Comparison of ENCODE assay signal across 8 cellular contexts in the genomic region with DNA sequence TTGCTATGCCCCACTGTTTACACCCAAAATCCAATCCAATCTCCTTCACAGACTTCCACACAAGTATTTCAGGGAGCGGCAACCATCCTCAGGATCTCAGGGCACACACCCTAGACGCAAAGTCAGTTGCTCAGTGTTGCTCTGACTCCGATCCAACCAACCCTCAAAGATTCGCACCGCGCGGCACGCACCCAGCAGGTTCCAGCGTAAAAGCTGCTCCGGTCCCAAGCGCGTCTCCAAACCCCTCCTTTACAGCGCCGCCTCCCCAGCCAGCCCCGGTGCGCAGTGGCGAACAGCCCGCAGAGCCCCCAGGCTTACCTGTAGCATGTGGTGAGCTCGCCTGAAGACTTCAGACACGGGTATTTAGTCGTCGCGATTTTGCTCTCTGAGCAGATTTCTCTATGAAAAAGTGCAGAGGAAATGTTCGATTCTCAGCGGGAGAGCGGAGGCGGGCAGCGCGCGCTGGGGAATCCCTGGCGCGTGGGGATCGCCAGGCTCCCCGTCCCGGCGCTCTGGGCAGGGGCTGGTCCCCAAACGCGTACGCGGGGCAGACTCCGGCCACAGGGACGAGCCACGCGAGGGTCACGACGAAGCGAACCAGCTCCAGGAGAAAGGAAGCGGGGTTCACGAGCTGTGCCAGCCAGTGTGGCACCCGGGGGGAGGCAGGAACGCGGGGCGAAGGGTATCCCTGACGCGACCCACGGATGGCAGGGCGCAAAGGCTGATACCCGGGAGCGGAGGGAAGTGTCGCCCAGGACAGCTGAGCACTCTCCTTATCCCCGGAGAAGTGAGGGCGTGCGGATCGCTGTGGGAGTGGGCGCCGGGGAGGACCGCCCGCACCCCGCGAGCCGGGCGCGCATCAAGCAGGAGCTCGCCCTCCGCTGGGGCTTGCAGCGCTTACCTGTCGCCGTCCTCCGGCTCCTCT. TPM values are rescaled to one million over a fixed set of nuclear protein-coding genes. Genes with fewer than 3 reads are reported as not detected.
A peak's percentile ranks its signal among the peaks of the same experiment; 100 is the strongest.
DNase-seq lines count a peak whose midpoint lies in the region; ATAC-seq and TF ChIP-seq lines count a peak whose summit lies in the region.

No MANE protein-coding gene starts in this region.

- peaks cover 0 to 6% of the 10 kb centered on the region in 2 donors for H3K4me1 ChIP-seq in lung (ENCODE audit: control insufficient read depth in 2 of 2, insufficient read depth in 2 of 2, low read length in 2 of 2)
- no peaks in the 10 kb centered on the region for H3K4me1 ChIP-seq in CD8-positive, alpha-beta memory T cell (ENCODE audit: insufficient read depth, low read length)

- H3K4me3 Mint-ChIP-seq in CD8-positive, alpha-beta memory T cell = peak overlapping the region in 1 of 7 donors; percentile 12
- no peak overlapping the region for H3K4me3 Mint-ChIP-seq in activated naive CD4-positive, alpha-beta T cell treated with anti-CD3 and anti-CD28 coated beads, Interleukin-2, amount 10 ng/mL, durations not matched to agents 7 days and 5 days

- CTCF ChIA-PET in CD8-positive, alpha-beta memory T cell (lab: Charles Lee) = no interaction called here
- CTCF ChIA-PET in activated naive CD4-positive, alpha-beta T cell treated with anti-CD3 and anti-CD28 coated beads, Interleukin-2, amount 10 ng/mL, durations not matched to agents 7 days and 5 days (lab: Charles Lee) = interaction anchor here (0.6 to 1.7 kb wide), 8 partner anchors 15 to 294 kb away, joined by 3 to 22 read pairs (median 3); no protein-coding TSS in a partner anchor

- POLR2A ChIA-PET in CD8-positive, alpha-beta memory T cell (lab: Charles Lee) = no interaction called here

- no peaks in the 10 kb centered on the region for H3K36me3 Mint-ChIP-seq in CD8-positive, alpha-beta memory T cell
- no peaks in the 10 kb centered on the region for H3K36me3 Mint-ChIP-seq in activated naive CD4-positive, alpha-beta T cell treated with anti-CD3 and anti-CD28 coated beads, Interleukin-2, amount 10 ng/mL, durations not matched to agents 7 days and 5 days

- H3K27me3 Mint-ChIP-seq in CD8-positive, alpha-beta memory T cell = peaks cover 39 to 54% of the 10 kb centered on the region in 2 donors
- H3K27me3 Mint-ChIP-seq in activated naive CD4-positive, alpha-beta T cell treated with anti-CD3 and anti-CD28 coated beads, Interleukin-2, amount 10 ng/mL, durations not matched to agents 7 days and 5 days = peaks cover 52% of the 10 kb centered on the region

- 1 to 3% methylated on average over 67 to 79 of the region's 79 CpGs for WGBS in lung, 2 donors

- peaks cover 0 to 2% of the 10 kb centered on the region in 2 donors for H3K9me3 ChIP-seq in lung (ENCODE audit: control insufficient read depth in 2 of 2, insufficient read depth in 1 of 2, low read length in 1 of 2)
- no peaks in the 10 kb centered on the region for H3K9me3 ChIP-seq in CD8-positive, alpha-beta memory T cell (ENCODE audit: low read length)

- H3K27me3 ChIP-seq in lung (ENCODE audit: control insufficient read depth, insufficient read depth) = peaks cover 5% of the 10 kb centered on the region
- peaks cover 6% of the 10 kb centered on the region for H3K27me3 ChIP-seq in CD8-positive, alpha-beta memory T cell (ENCODE audit: insufficient read depth, low read length, poor library complexity, severe bottlenecking)

- H3K4me3 ChIP-seq in choroid plexus epithelial cell (ENCODE audit: low read depth, low read length) = peak overlapping the region; percentile 82
- H3K4me3 ChIP-seq in lung = peak overlapping the region; percentile 42
- H3K4me3 ChIP-seq in CD8-positive, alpha-beta memory T cell (ENCODE audit: low read length) = no peak overlapping the region

- DNase-seq in HT1080 (ENCODE audit: low read depth) (peak; percentile 36), choroid plexus epithelial cell (ENCODE audit: low read depth) (peak; percentile 56), lung (ENCODE audit: low spot score) (no peak), RPMI8226 (no peak)
- DNase-seq in CD8-positive, alpha-beta memory T cell = no peak
- DNase-seq in activated naive CD4-positive, alpha-beta T cell treated with anti-CD3 and anti-CD28 coated beads, Interleukin-2, amount 10 ng/mL, durations not matched to agents 7 days and 5 days = no peak

- peak overlapping the region in 1 of 8 donors; percentile 6 for H3K27ac Mint-ChIP-seq in CD8-positive, alpha-beta memory T cell
- H3K27ac Mint-ChIP-seq in activated naive CD4-positive, alpha-beta T cell treated with anti-CD3 and anti-CD28 coated beads, Interleukin-2, amount 10 ng/mL, durations not matched to agents 7 days and 5 days = no peak overlapping the region

- peak overlapping the region in 1 of 2 donors; percentile 69 for H3K27ac ChIP-seq in lung (ENCODE audit: low read depth in 1 of 2, low read length in 1 of 2)
- no peak overlapping the region for H3K27ac ChIP-seq in CD8-positive, alpha-beta memory T cell (ENCODE audit: low read depth, low read length)

- TF ChIP-seq CTCF in choroid plexus epithelial cell (conservative IDR thresholded peaks at IDR 0.05; ENCODE audit: low read depth, low read length) (peak; percentile 2), lung (IDR thresholded peaks at IDR 0.05; ENCODE audit: control extremely low read depth, extremely low read depth) (no peak)

- peaks cover 5 to 14% (median 5%) of the 10 kb centered on the region in 3 donors for H3K4me1 Mint-ChIP-seq in CD8-positive, alpha-beta memory T cell
- peaks cover 7% of the 10 kb centered on the region for H3K4me1 Mint-ChIP-seq in activated naive CD4-positive, alpha-beta T cell treated with anti-CD3 and anti-CD28 coated beads, Interleukin-2, amount 10 ng/mL, durations not matched to agents 7 days and 5 days

- no peaks in the 10 kb centered on the region for H3K36me3 ChIP-seq in lung (ENCODE audit: control insufficient read depth in 2 of 2, insufficient read depth in 2 of 2, low read length in 2 of 2)
- H3K36me3 ChIP-seq in CD8-positive, alpha-beta memory T cell (ENCODE audit: insufficient read depth, low read length) = no peaks in the 10 kb centered on the region

- ATAC-seq in GM19463 (IDR thresholded peaks at IDR 0.05; ENCODE audit: unreplicated experiment) = peak; percentile 26
- no peak for ATAC-seq in lung (ENCODE audit: insufficient read depth, low FRiP score)
- no peak for ATAC-seq in HG03520 (IDR thresholded peaks at IDR 0.05; ENCODE audit: unreplicated experiment)

- peaks cover 0 to 8% (median 0%) of the 10 kb centered on the region in 5 donors for H3K9me3 Mint-ChIP-seq in CD8-positive, alpha-beta memory T cell
- no peaks in the 10 kb centered on the region for H3K9me3 Mint-ChIP-seq in activated naive CD4-positive, alpha-beta T cell treated with anti-CD3 and anti-CD28 coated beads, Interleukin-2, amount 10 ng/mL, durations not matched to agents 7 days and 5 days

RNA-seq across cellular contexts. Expression of a gene that starts 0.7 kb away (rescaled TPM):
- 22.0 and 31.1 TPM in 2 replicates for total RNA-seq in HT1080 (2014; rRNA removed; shearing (Covaris generic))
- 29.4 and 31.8 TPM in 2 replicates for polyA plus RNA-seq in HT1080 (2015; cell fraction: cytosol; rRNA removed)
- polyA plus RNA-seq in HT1080 (2015; cell fraction: nucleus; rRNA removed) = 45.6 and 47.9 TPM in 2 replicates
- 10 to 100 TPM; 35.1 to 59.0 TPM for total RNA-seq in lung
- polyA plus RNA-seq in lung = 1 to 10 TPM; 3.4 to 8.8 TPM
- total RNA-seq in CD8-positive, alpha-beta memory T cell = not detected
- not detected for polyA plus RNA-seq in CD8-positive, alpha-beta memory T cell

Comparison
In these comparisons a context has a peak if more than half of its experiments do, and no peak if none do; other contexts are left out.
1. DNase-seq: peak in HT1080 (single experiment) and choroid plexus epithelial cell (single experiment); none in lung (single experiment), CD8-positive, alpha-beta memory T cell (0 of 5), activated naive CD4-positive, alpha-beta T cell treated with anti-CD3 and anti-CD28 coated beads, Interleukin-2, amount 10 ng/mL, durations not matched to agents 7 days and 5 days (single experiment) and RPMI8226 (single experiment).
2. RNA of a gene that starts 0.7 kb away (total RNA-seq): 35.1 to 59.0 TPM in lung and 22.0 to 31.1 TPM in HT1080; not detected in CD8-positive, alpha-beta memory T cell; every median in the first group is over 10 times any median in the second.